Comparison of ENCODE assay signal across 8 cellular contexts in the genomic region with DNA sequence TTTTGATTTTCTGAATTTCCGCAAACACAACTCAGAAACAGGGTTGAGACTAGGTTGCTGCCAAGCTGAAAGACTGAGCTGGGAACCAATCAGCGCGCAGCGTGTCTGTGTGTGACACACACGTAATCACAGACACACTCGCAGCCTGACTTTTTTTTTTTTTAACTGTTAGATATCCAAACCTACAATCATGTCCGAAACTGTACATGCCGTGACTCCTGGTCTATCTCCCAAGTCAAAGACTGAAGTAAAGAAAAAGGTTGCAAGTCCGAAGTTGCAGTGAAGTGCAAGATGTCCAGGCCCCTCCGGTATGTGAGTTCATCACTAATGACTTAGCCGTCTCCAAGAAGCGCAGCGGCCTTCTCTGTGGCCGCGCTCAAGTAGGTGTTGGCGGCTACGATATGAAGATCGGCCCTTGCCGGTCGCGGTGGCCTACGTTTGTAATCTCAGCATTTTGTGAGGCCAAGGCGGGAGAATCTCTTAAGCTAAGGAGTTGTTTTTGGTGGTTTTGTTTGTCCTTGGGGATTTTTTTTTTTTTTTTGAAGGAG.
DNase-seq lines count a peak whose midpoint lies in the region; ATAC-seq and TF ChIP-seq lines count a peak whose summit lies in the region.

No MANE protein-coding gene starts in this region.

- H3K4me3 Mint-ChIP-seq in mesothelial cell of epicardium: peak overlapping the region; percentile 97
- peak overlapping the region; percentile 89 for H3K4me3 Mint-ChIP-seq in stimulated activated effector memory CD8-positive, alpha-beta T cell treated with anti-CD3 and anti-CD28 coated beads, Interleukin-12 subunit alpha, Interleukin-12 subunit beta, amount 100 ng/mL, for 72 hours

- H3K4me1 ChIP-seq in NT2/D1 (ENCODE audit: insufficient read depth, insufficient read length): no peaks in the 10 kb centered on the region

- H3K4me3 ChIP-seq in NT2/D1 (ENCODE audit: insufficient read length, low read depth): peak overlapping the region; percentile 68

- H3K4me1 Mint-ChIP-seq in mesothelial cell of epicardium: peaks cover 30% of the 10 kb centered on the region
- peaks cover 27% of the 10 kb centered on the region for H3K4me1 Mint-ChIP-seq in stimulated activated effector memory CD8-positive, alpha-beta T cell treated with anti-CD3 and anti-CD28 coated beads, Interleukin-12 subunit alpha, Interleukin-12 subunit beta, amount 100 ng/mL, for 72 hours

- no peak for TF ChIP-seq CTCF in mesothelial cell of epicardium (IDR thresholded peaks at IDR 0.05; ENCODE audit: unreplicated experiment)

- peaks cover 13% of the 10 kb centered on the region for H3K36me3 ChIP-seq in NT2/D1 (ENCODE audit: insufficient read depth, insufficient read length, low read length)

- no peaks in the 10 kb centered on the region for H3K27me3 ChIP-seq in NT2/D1 (ENCODE audit: insufficient read depth, insufficient read length)

- DNase-seq in GF-D8 (lab: John Stamatoyannopoulos, UW) (peak; percentile 74), NT2/D1 (ENCODE audit: low read depth, low spot score) (no peak), activated T-cell treated with anti-CD3 and anti-CD28 coated beads for 48 hours (ENCODE audit: low read depth) (peak; percentile 67), epidermal melanocyte (ENCODE audit: insufficient read length, low spot score) (peak; percentile 92), mesothelial cell of epicardium (ENCODE audit: low spot score in 2 of 2, unreplicated experiment in 2 of 2) (peak in 1 of 2 experiments; percentile 77), NCI-H1105 treated with DMSO at 0.1 percent for 48 hours (lab: John Stamatoyannopoulos, UW) (no peak)
- DNase-seq in stimulated activated effector memory CD8-positive, alpha-beta T cell treated with anti-CD3 and anti-CD28 coated beads, Interleukin-12 subunit alpha, Interleukin-12 subunit beta, amount 100 ng/mL, for 72 hours (ENCODE audit: low spot score in 2 of 2): peak in 1 of 2 donors; percentile 85

- H3K27me3 Mint-ChIP-seq in mesothelial cell of epicardium (ENCODE audit: low read depth): no peaks in the 10 kb centered on the region

- no peaks in the 10 kb centered on the region for H3K36me3 Mint-ChIP-seq in mesothelial cell of epicardium
- peaks cover 51% of the 10 kb centered on the region for H3K36me3 Mint-ChIP-seq in stimulated activated effector memory CD8-positive, alpha-beta T cell treated with anti-CD3 and anti-CD28 coated beads, Interleukin-12 subunit alpha, Interleukin-12 subunit beta, amount 100 ng/mL, for 72 hours

- no peaks in the 10 kb centered on the region for H3K9me3 Mint-ChIP-seq in mesothelial cell of epicardium
- H3K9me3 Mint-ChIP-seq in stimulated activated effector memory CD8-positive, alpha-beta T cell treated with anti-CD3 and anti-CD28 coated beads, Interleukin-12 subunit alpha, Interleukin-12 subunit beta, amount 100 ng/mL, for 72 hours: no peaks in the 10 kb centered on the region

- H3K9ac ChIP-seq in NT2/D1 (ENCODE audit: insufficient read length, low read depth): peak overlapping the region; percentile 89

- peak overlapping the region; percentile 100 for H3K27ac Mint-ChIP-seq in mesothelial cell of epicardium
- peak overlapping the region; percentile 93 for H3K27ac Mint-ChIP-seq in stimulated activated effector memory CD8-positive, alpha-beta T cell treated with anti-CD3 and anti-CD28 coated beads, Interleukin-12 subunit alpha, Interleukin-12 subunit beta, amount 100 ng/mL, for 72 hours

- H3K9me3 ChIP-seq in NT2/D1 (ENCODE audit: insufficient read depth, low read length): no peaks in the 10 kb centered on the region

- ATAC-seq in HG02938 (IDR thresholded peaks at IDR 0.05; ENCODE audit: unreplicated experiment): peak; percentile 22
- peak; percentile 68 for ATAC-seq in stimulated activated effector memory CD8-positive, alpha-beta T cell treated with anti-CD3 and anti-CD28 coated beads, Interleukin-12 subunit alpha, Interleukin-12 subunit beta, amount 100 ng/mL, for 72 hours

Comparison
In these comparisons a context has a peak if more than half of its experiments do, and no peak if none do; other contexts are left out.
1. DNase-seq: peak in GF-D8 (single experiment), activated T-cell treated with anti-CD3 and anti-CD28 coated beads for 48 hours (single experiment) and epidermal melanocyte (single experiment); none in NT2/D1 (single experiment) and NCI-H1105 treated with DMSO at 0.1 percent for 48 hours (single experiment).